ENCODE assay signal across 1 cellular context in the genomic region with DNA sequence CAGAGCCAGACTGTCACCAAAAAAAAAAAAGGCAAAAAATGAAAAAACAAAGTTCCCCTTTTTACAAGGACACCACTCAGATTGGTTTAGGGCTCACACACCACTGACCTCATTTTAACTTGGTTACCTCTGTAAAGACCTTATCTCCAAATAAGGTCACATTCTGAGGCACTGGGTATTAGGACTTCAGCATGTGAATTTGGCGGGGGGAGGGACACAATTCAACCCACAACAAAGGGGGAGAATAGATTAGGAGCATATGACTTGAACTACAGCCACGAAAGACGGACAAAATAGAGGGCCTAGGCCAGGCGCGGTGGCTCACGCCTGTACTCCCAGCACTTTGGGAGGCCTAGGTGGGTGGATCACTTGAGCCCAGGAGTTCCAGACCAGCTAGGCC.
TF ChIP-seq lines count a peak whose summit lies in the region.

No MANE protein-coding gene starts in this region.

TF ChIP-seq in K562, 482 proteins besides CTCF, POLR2A, EP300 and RAD21 (continued from another document):
- TF ChIP-seq ZNF174 (CRISPR knock-in tag; IDR thresholded peaks at IDR 0.05), result no peak
- TF ChIP-seq ZKSCAN3 (CRISPR knock-in tag; IDR thresholded peaks at IDR 0.05), result no peak
- peak; percentile 44; the same call in 1 of the 2 replicates for TF ChIP-seq LEF1 (IDR thresholded peaks at IDR 0.05)
- no peak for TF ChIP-seq DMBX1 (CRISPR knock-in tag; IDR thresholded peaks at IDR 0.05; ENCODE audit: borderline replicate concordance)
- TF ChIP-seq BRF1 (IDR thresholded peaks at IDR 0.05; ENCODE audit: borderline replicate concordance, extremely low read depth, insufficient read length), result no peak
- TF ChIP-seq FOXP1 (CRISPR knock-in tag; IDR thresholded peaks at IDR 0.05), result no peak
- no peak for TF ChIP-seq ZNF79 (CRISPR knock-in tag; IDR thresholded peaks at IDR 0.05; ENCODE audit: low read depth)
- peak; percentile 64; the same call in 1 of the 2 replicates for TF ChIP-seq ATF7 (IDR thresholded peaks at IDR 0.05)
TF ChIP-seq in K562: peak in this region for 12.
